10 cellular contexts compared by ENCODE assay signal in the genomic region with DNA sequence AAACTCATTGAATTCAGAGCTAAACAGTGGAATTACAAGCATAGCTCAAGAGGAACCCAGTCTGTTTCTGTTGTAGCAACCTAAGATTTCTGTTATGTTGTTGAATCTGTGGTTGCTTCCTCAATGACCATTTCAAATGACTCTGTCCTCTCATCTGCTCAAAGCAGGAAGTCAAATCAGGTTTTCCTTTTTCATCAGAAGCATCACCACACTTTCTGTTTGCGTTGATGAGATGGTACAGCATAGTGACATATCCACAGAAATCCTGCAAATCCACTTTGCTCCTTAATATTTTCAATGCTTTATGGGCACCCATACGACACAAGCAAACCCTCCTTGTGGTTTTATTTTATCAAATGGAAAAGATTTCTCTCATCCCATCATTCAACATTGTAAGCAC. TPM values are rescaled to one million over a fixed set of nuclear protein-coding genes. Genes with fewer than 3 reads are reported as not detected.
DNase-seq lines count a peak whose midpoint lies in the region; ATAC-seq, FAIRE-seq and TF ChIP-seq lines count a peak whose summit lies in the region.
"Had no signal": no experiment of that assay in that cellular context is flagged by ENCODE, and none has a peak within 500 bp of the region (broad histone marks: within the 10 kb centered on the region; RNA-seq: fewer than 3 reads in every experiment).

No MANE protein-coding gene starts in this region.

- peak; percentile 67 for FAIRE-seq in G401.6 (lab: Jason Lieb, UNC)
- FAIRE-seq: pancreas had no signal

- peak; percentile 53 for TF ChIP-seq POLR2A in Raji (IDR thresholded peaks at IDR 0.05; ENCODE audit: insufficient read depth, low read depth, low read length)
- no peak for TF ChIP-seq POLR2A in breast epithelium (IDR thresholded peaks at IDR 0.05)

- intact Hi-C loops in lower lobe of right lung (cut with DNase I): no loop called here
- intact Hi-C loops in breast epithelium (cut with DNase I; ENCODE audit: low total_unique reads): no loop called here

- DNase-seq in lower lobe of right lung (no peak), NCI-H1436 treated with DMSO at 0.1 percent for 48 hours (lab: John Stamatoyannopoulos, UW) (no peak), breast epithelium (ENCODE audit: low spot score in 2 of 2) (no peak), anterior cingulate cortex (lab: John Stamatoyannopoulos, UW) (no peak)
- no peak for DNase-seq in effector CD8-positive, alpha-beta T cell (lab: John Stamatoyannopoulos, UW)
- DNase-seq: pancreas had no signal

- no peak for TF ChIP-seq CTCF in lower lobe of right lung (IDR thresholded peaks at IDR 0.05)
- TF ChIP-seq CTCF in breast epithelium (IDR thresholded peaks at IDR 0.05): no peak

- no peaks in the 10 kb centered on the region for H3K9me3 ChIP-seq in lower lobe of right lung
- H3K9me3 ChIP-seq in breast epithelium: no peaks in the 10 kb centered on the region
- H3K9me3 ChIP-seq: pancreas had no signal

- H3K27me3 ChIP-seq in lower lobe of right lung (ENCODE audit: low read depth): no peaks in the 10 kb centered on the region
- H3K27me3 ChIP-seq in breast epithelium: no peaks in the 10 kb centered on the region
- H3K27me3 ChIP-seq: pancreas had no signal

- ATAC-seq in GM21825 (IDR thresholded peaks at IDR 0.05; ENCODE audit: unreplicated experiment): peak; percentile 37
- peak; percentile 68 to 81 for ATAC-seq in lower lobe of right lung

- no peaks in the 10 kb centered on the region for H3K36me3 ChIP-seq in lower lobe of right lung
- H3K36me3 ChIP-seq in breast epithelium: no peaks in the 10 kb centered on the region
- H3K36me3 ChIP-seq: pancreas had no signal

- H3K4me1 ChIP-seq in lower lobe of right lung: peaks cover 24% of the 10 kb centered on the region
- no peaks in the 10 kb centered on the region for H3K4me1 ChIP-seq in breast epithelium
- H3K4me1 ChIP-seq: pancreas had no signal

- H3K4me3 ChIP-seq in lower lobe of right lung: no peak overlapping the region
- H3K4me3 ChIP-seq in breast epithelium: no peak overlapping the region
- H3K4me3 ChIP-seq: coronary artery, pancreas had no signal

- peak overlapping the region; percentile 44 for H3K27ac ChIP-seq in lower lobe of right lung
- no peak overlapping the region for H3K27ac ChIP-seq in breast epithelium
- H3K27ac ChIP-seq: coronary artery, pancreas had no signal

RNA-seq across cellular contexts. Expression of gene UCP2, which starts 12.6 kb away (rescaled TPM):
- total RNA-seq in lower lobe of right lung (83.5 TPM), breast epithelium (10 to 100 TPM; 28.2 to 82.4 (median 45.2) TPM)

RNA-seq across cellular contexts. Expression of gene UCP3, which starts 13.6 kb away (rescaled TPM):
- total RNA-seq in lower lobe of right lung: 3.1 TPM
- total RNA-seq in breast epithelium: 1 to 10 TPM; 1.6 to 5.9 (median 1.8) TPM

RNA-seq across cellular contexts. Expression of gene DNAJB13, which starts 44.4 kb away (rescaled TPM):
- 7.5 TPM for total RNA-seq in lower lobe of right lung
- not detected for total RNA-seq in breast epithelium
